In genomic region chr1:31515061-31515775, GRCh38 we compare ENCODE assay signal across 15 cellular contexts.
"Had no signal": no experiment of that assay in that cellular context is flagged by ENCODE, and none has a peak within 500 bp of the region (broad histone marks: within the 10 kb centered on the region; RNA-seq: fewer than 3 reads in every experiment).

No MANE protein-coding gene starts in this region.

- H3K27me3 ChIP-seq: cardiac muscle cell, pancreas, tibial nerve, vagina had no signal

- DNase-seq: activated CD4-positive, alpha-beta T cell treated with anti-CD3 and anti-CD28 coated beads for 1 hour; activated CD4-positive, alpha-beta T cell treated with anti-CD3 and anti-CD28 coated beads, Interleukin-2, amount 50 U/mL, for 48 hours; dermis blood vessel endothelial cell; effector memory CD4-positive, alpha-beta T cell; foreskin melanocyte; left ventricle myocardium inferior; pancreas; stimulated activated naive CD4-positive, alpha-beta T cell; SW 1271; T-helper 2 cell; WERI-Rb-1 had no signal

- H3K27ac ChIP-seq: cardiac muscle cell, left ventricle myocardium inferior, pancreas, tibial nerve, vagina, WERI-Rb-1 had no signal

- H3K4me1 ChIP-seq: left ventricle myocardium inferior, tibial nerve, vagina had no signal

- H3K36me3 ChIP-seq: cardiac muscle cell, left ventricle myocardium inferior, pancreas, tibial nerve, vagina, WERI-Rb-1 had no signal

- ATAC-seq: pancreas had no signal

- H3K4me3 ChIP-seq: cardiac muscle cell, left ventricle myocardium inferior, pancreas, tibial nerve, vagina had no signal

- FAIRE-seq: kidney, pancreas had no signal

- H3K9me3 ChIP-seq: left ventricle myocardium inferior, pancreas, vagina had no signal
